Comparison of ENCODE assay signal across 24 cellular contexts in the genomic region with DNA sequence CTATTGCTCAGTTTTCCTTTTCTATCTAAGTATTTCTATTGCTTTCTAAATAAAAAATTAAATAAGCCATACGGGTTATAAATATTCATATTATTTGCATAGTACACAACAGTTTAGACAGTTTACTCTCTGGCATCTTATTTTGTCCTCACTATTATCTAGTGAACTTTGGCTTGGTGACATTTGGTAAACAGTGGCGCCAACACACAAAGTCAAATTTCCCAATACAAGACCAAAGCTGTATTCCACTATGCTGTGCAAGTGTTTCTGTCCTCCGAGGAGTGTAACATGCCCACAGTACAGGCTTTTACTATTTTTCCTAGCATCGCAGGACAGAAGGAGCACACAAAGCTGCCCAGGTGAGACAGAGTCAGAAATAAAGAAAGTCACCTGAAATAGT.
DNase-seq lines count a peak whose midpoint lies in the region; ATAC-seq, FAIRE-seq and TF ChIP-seq lines count a peak whose summit lies in the region.
"Had no signal": no experiment of that assay in that cellular context is flagged by ENCODE, and none has a peak within 500 bp of the region (broad histone marks: within the 10 kb centered on the region; RNA-seq: fewer than 3 reads in every experiment).

No MANE protein-coding gene starts in this region.

- no peaks in the 10 kb centered on the region for H3F3A ChIP-seq in Loucy (ENCODE audit: low read depth)

- H3K27me3 ChIP-seq in liver (ENCODE audit: control insufficient read depth in 4 of 4, insufficient read depth in 4 of 4, low read length in 3 of 4) (no peaks in the 10 kb centered on the region), HepG2 (ENCODE audit: control insufficient read depth in 1 of 2, insufficient read depth in 2 of 2, low read length in 2 of 2) (no peaks in the 10 kb centered on the region), Loucy (ENCODE audit: insufficient read depth, low read length, poor library complexity, severe bottlenecking) (no peaks in the 10 kb centered on the region), bronchial epithelial cell (ENCODE audit: control insufficient read depth, insufficient read depth, low read length) (no peaks in the 10 kb centered on the region), brain microvascular endothelial cell (replicated peaks) (no peaks in the 10 kb centered on the region)
- H3K27me3 ChIP-seq: BLaER1 treated with 17β-estradiol and CSF1 and Interleukin-3, amounts not matched to agents 10 nM and 100 nM had no signal

- H3K9me2 ChIP-seq in Loucy (replicated peaks; ENCODE audit: low read depth, low read length): no peaks in the 10 kb centered on the region

- TF ChIP-seq CTCF in liver (IDR thresholded peaks at IDR 0.05; ENCODE audit: low read depth, low read length, missing input control) (no peak), HepG2 (CRISPR knock-in tag; IDR thresholded peaks at IDR 0.05) (no peak), Loucy (conservative IDR thresholded peaks at IDR 0.05; ENCODE audit: low read length) (no peak), bronchial epithelial cell (IDR thresholded peaks at IDR 0.05; ENCODE audit: insufficient read depth, low read length, severe bottlenecking) (no peak), brain microvascular endothelial cell (IDR thresholded peaks at IDR 0.05; ENCODE audit: low read depth, low read length, missing control alignments) (no peak)

- CTCF ChIA-PET in HepG2 (lab: Yijun Ruan, JAX; ENCODE audit: low intra/inter-chr PET ratio, low total read pairs): no interaction called here
- CTCF ChIA-PET in activated CD4-positive, alpha-beta memory T cell treated with anti-CD3 and anti-CD28 coated beads for 36 hours (lab: Charles Lee): no interaction called here

- H3K4me3 ChIP-seq in liver (ENCODE audit: low read depth in 1 of 3, low read length in 3 of 3) (no peak overlapping the region), HepG2 (replicated peaks in 1 of 3; ENCODE audit: insufficient read depth in 1 of 3, low read depth in 2 of 3, low read length in 3 of 3) (no peak overlapping the region), Loucy (ENCODE audit: low read length, poor library complexity, severe bottlenecking) (no peak overlapping the region), bronchial epithelial cell (ENCODE audit: low read depth, low read length) (no peak overlapping the region), brain microvascular endothelial cell (ENCODE audit: low read depth, low read length) (no peak overlapping the region)
- H3K4me3 ChIP-seq: BLaER1 treated with 17β-estradiol and CSF1 and Interleukin-3, amounts not matched to agents 10 nM and 100 nM; GM12878; HAP-1 had no signal

- H3K27me3 Mint-ChIP-seq in activated CD4-positive, alpha-beta memory T cell treated with anti-CD3 and anti-CD28 coated beads for 36 hours: peaks cover 1% of the 10 kb centered on the region
- H3K27me3 Mint-ChIP-seq: B cell; CD4-positive, alpha-beta T cell; CD8-positive, alpha-beta memory T cell had no signal

- H3K36me3 Mint-ChIP-seq in activated CD4-positive, alpha-beta memory T cell treated with anti-CD3 and anti-CD28 coated beads for 36 hours: no peaks in the 10 kb centered on the region
- H3K36me3 Mint-ChIP-seq: CD14-positive monocyte had no signal

- no peaks in the 10 kb centered on the region for H3K36me3 ChIP-seq in liver (ENCODE audit: control insufficient read depth in 4 of 4, insufficient read depth in 3 of 4, low read depth in 1 of 4, low read length in 3 of 4)
- H3K36me3 ChIP-seq in HepG2 (replicated peaks in 1 of 2; ENCODE audit: control insufficient read depth in 1 of 2, insufficient read depth in 2 of 2, low read length in 2 of 2): no peaks in the 10 kb centered on the region
- no peaks in the 10 kb centered on the region for H3K36me3 ChIP-seq in Loucy (ENCODE audit: insufficient read depth, low read length)
- no peaks in the 10 kb centered on the region for H3K36me3 ChIP-seq in bronchial epithelial cell (ENCODE audit: control insufficient read depth, insufficient read depth, low read length)
- no peaks in the 10 kb centered on the region for H3K36me3 ChIP-seq in brain microvascular endothelial cell (replicated peaks)
- H3K36me3 ChIP-seq: BLaER1 treated with 17β-estradiol and CSF1 and Interleukin-3, amounts not matched to agents 10 nM and 100 nM; HAP-1 had no signal

- TF ChIP-seq EP300 in HepG2 (IDR thresholded peaks at IDR 0.05; ENCODE audit: low read depth in 2 of 2, low read length in 2 of 2) (no peak), HepG2 (CRISPR knock-in tag; IDR thresholded peaks at IDR 0.05; ENCODE audit: borderline replicate concordance) (no peak)

- BruUV-seq in HepG2 (replicated peaks; lab: Mats Ljungman, UMichigan): no TSS peak

- 38% methylated on average over 4 of the region's 4 CpGs for WGBS in liver
- 30% methylated on average over 4 of the region's 4 CpGs for WGBS in HepG2 (ENCODE audit: low lambda C conversion rate)

- FAIRE-seq in HepG2 (lab: Jason Lieb, UNC): no peak
- peak; percentile 13 for FAIRE-seq in bronchial epithelial cell (lab: Jason Lieb, UNC)
- FAIRE-seq: A204.1, D721Med, GM12878 had no signal

- H3K9me3 Mint-ChIP-seq in activated CD4-positive, alpha-beta memory T cell treated with anti-CD3 and anti-CD28 coated beads for 36 hours: no peaks in the 10 kb centered on the region
- H3K9me3 Mint-ChIP-seq: CD4-positive, alpha-beta T cell; CD8-positive, alpha-beta memory T cell had no signal

- TF ChIP-seq POLR2A in HepG2 (IDR thresholded peaks at IDR 0.05; ENCODE audit: insufficient read depth in 1 of 2, low read depth in 2 of 2, low read length in 2 of 2): no peak

- H3K4me3 Mint-ChIP-seq in activated CD4-positive, alpha-beta memory T cell treated with anti-CD3 and anti-CD28 coated beads for 36 hours: no peak overlapping the region
- H3K4me3 Mint-ChIP-seq: B cell; CD14-positive monocyte; CD4-positive, alpha-beta T cell; CD8-positive, alpha-beta memory T cell; HFFc6 had no signal

- TF ChIP-seq RAD21 in liver (IDR thresholded peaks at IDR 0.05) (peak; percentile 24 to 65), HepG2 (CRISPR knock-in tag; IDR thresholded peaks at IDR 0.05) (no peak)

- in situ Hi-C loops in HepG2 (cut with HindIII; ENCODE audit: extremely low pct_ligation_motif_present, low pct_unique_long_range_greater_than_20kb) (no loop called here), brain microvascular endothelial cell (cut with HindIII; ENCODE audit: low pct_ligation_motif_present, low sequenced_read_pairs) (no loop called here)

- intact Hi-C loops in HepG2 (cut with micrococcal nuclease; ENCODE audit: unreplicated experiment): no loop called here
- intact Hi-C loops in activated CD4-positive, alpha-beta memory T cell treated with anti-CD3 and anti-CD28 coated beads for 36 hours (cut with micrococcal nuclease): no loop called here

- H3K9me3 ChIP-seq in liver (ENCODE audit: control insufficient read depth in 4 of 4, low read length in 3 of 4): no peaks in the 10 kb centered on the region
- H3K9me3 ChIP-seq in HepG2 (ENCODE audit: low read length): no peaks in the 10 kb centered on the region
- no peaks in the 10 kb centered on the region for H3K9me3 ChIP-seq in Loucy (ENCODE audit: insufficient read depth, low read depth, low read length)
- H3K9me3 ChIP-seq: BLaER1 treated with 17β-estradiol and CSF1 and Interleukin-3, amounts not matched to agents 10 nM and 100 nM; HAP-1 had no signal

- ATAC-seq in HepG2: no peak
- no peak for ATAC-seq in HG02870 (IDR thresholded peaks at IDR 0.05; ENCODE audit: unreplicated experiment)
- ATAC-seq: GM12878 had no signal

- H4K20me1 ChIP-seq in HepG2 (ENCODE audit: insufficient read depth, low read length) (no peaks in the 10 kb centered on the region), Loucy (ENCODE audit: insufficient read depth, low read length, poor library complexity, severe bottlenecking) (no peaks in the 10 kb centered on the region)
- H4K20me1 ChIP-seq: BLaER1 treated with 17β-estradiol and CSF1 and Interleukin-3, amounts not matched to agents 10 nM and 100 nM had no signal

- H3K4me1 Mint-ChIP-seq in activated CD4-positive, alpha-beta memory T cell treated with anti-CD3 and anti-CD28 coated beads for 36 hours (ENCODE audit: low read depth): peaks cover 19% of the 10 kb centered on the region
- H3K4me1 Mint-ChIP-seq: CD14-positive monocyte had no signal

- H2AFZ ChIP-seq in HepG2 (ENCODE audit: low read length) (no peak overlapping the region), Loucy (ENCODE audit: low read length) (peak overlapping the region; percentile 92; the same call in 1 of the 2 replicates)

- H3K4me2 ChIP-seq in HepG2 (ENCODE audit: low read depth, low read length) (no peak overlapping the region), Loucy (ENCODE audit: low read depth, low read length, poor library complexity, severe bottlenecking) (no peak overlapping the region)

- H3K9ac ChIP-seq in liver (ENCODE audit: low read depth in 1 of 2, low read length in 2 of 2): no peak overlapping the region
- H3K9ac ChIP-seq in HepG2 (ENCODE audit: insufficient read depth, low read depth, low read length): no peak overlapping the region
- no peak overlapping the region for H3K9ac ChIP-seq in Loucy (ENCODE audit: low read depth, low read length, poor library complexity, severe bottlenecking)
- H3K9ac ChIP-seq: BLaER1 treated with 17β-estradiol and CSF1 and Interleukin-3, amounts not matched to agents 10 nM and 100 nM had no signal

- POLR2A ChIA-PET in HepG2 (lab: Yijun Ruan, JAX): no interaction called here
- POLR2A ChIA-PET in activated CD4-positive, alpha-beta memory T cell treated with anti-CD3 and anti-CD28 coated beads for 36 hours (lab: Charles Lee): no interaction called here

- peaks cover 2 to 46% (median 14%) of the 10 kb centered on the region in 4 donors for H3K4me1 ChIP-seq in liver (ENCODE audit: control insufficient read depth in 4 of 4, insufficient read depth in 4 of 4, low read length in 3 of 4)
- no peaks in the 10 kb centered on the region for H3K4me1 ChIP-seq in HepG2 (ENCODE audit: insufficient read depth, low read length)
- peaks cover 31% of the 10 kb centered on the region for H3K4me1 ChIP-seq in Loucy (ENCODE audit: insufficient read depth, low read length, poor library complexity, severe bottlenecking)
- H3K4me1 ChIP-seq: HAP-1 had no signal

- peak overlapping the region; percentile 40 to 51 for H3K27ac ChIP-seq in liver (ENCODE audit: low read depth in 1 of 2, low read length in 2 of 2)
- no peak overlapping the region for H3K27ac ChIP-seq in HepG2 (ENCODE audit: extremely low read length, insufficient read depth, low read length)
- no peak overlapping the region for H3K27ac ChIP-seq in brain microvascular endothelial cell
- H3K27ac ChIP-seq: 22Rv1; BLaER1 treated with 17β-estradiol and CSF1 and Interleukin-3, amounts not matched to agents 10 nM and 100 nM had no signal

- H3K27ac Mint-ChIP-seq in activated CD4-positive, alpha-beta memory T cell treated with anti-CD3 and anti-CD28 coated beads for 36 hours: no peak overlapping the region
- H3K27ac Mint-ChIP-seq: B cell; CD14-positive monocyte; CD4-positive, alpha-beta T cell; HFFc6 had no signal

- DNase-seq in HepG2 (ENCODE audit: low spot score): no peak
- no peak for DNase-seq in bronchial epithelial cell (ENCODE audit: low read depth)
- DNase-seq in brain microvascular endothelial cell: no peak
- DNase-seq in activated naive CD4-positive, alpha-beta T cell treated with Interleukin-2 at 50 U/mL for 16 hours: no peak
- no peak for DNase-seq in activated CD4-positive, alpha-beta memory T cell treated with anti-CD3 and anti-CD28 coated beads for 36 hours
- DNase-seq: CD4-positive, alpha-beta T cell; CD8-positive, alpha-beta memory T cell; DMS 273 treated with DMSO at 0.1 percent for 48 hours; DMS79; EL; GDM1; GOT3; HFFc6 had no signal

- no peaks in the 10 kb centered on the region for H3K79me2 ChIP-seq in HepG2 (ENCODE audit: insufficient read depth, low read length)
- no peaks in the 10 kb centered on the region for H3K79me2 ChIP-seq in Loucy (ENCODE audit: insufficient read depth, low read length)

Comparison
In these comparisons a context has a peak if more than half of its experiments do, and no peak if none do; other contexts are left out.
1. H3K27ac ChIP-seq: peak in liver (2 of 2); none in HepG2 (single experiment) and brain microvascular endothelial cell (single experiment).